ENCODE assay signal across 8 cellular contexts in the genomic region with DNA sequence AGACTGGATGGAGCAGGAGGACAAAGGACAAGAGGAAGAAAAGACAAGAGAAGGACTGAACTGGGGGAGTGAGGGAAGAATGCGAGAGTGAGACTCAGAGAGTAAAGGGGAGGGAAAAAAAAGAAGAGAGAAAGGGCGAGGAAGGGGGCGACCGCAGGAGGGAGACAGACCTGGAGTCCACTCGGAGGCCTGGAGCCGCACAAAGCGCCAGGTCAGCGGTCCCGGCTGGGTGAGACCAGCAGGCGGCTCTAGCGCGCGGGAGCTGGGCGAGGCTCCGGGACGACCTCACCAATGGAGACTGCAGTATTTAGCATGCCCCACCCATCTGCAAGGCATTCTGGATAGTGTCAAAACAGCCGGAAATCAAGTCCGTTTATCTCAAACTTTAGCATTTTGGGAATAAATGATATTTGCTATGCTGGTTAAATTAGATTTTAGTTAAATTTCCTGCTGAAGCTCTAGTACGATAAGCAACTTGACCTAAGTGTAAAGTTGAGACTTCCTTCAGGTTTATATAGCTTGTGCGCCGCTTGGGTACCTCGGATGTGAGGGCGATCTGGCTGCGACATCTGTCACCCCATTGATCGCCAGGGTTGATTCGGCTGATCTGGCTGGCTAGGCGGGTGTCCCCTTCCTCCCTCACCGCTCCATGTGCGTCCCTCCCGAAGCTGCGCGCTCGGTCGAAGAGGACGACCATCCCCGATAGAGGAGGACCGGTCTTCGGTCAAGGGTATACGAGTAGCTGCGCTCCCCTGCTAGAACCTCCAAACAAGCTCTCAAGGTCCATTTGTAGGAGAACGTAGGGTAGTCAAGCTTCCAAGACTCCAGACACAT. TPM values are rescaled to one million over a fixed set of nuclear protein-coding genes. Genes with fewer than 3 reads are reported as not detected.
A peak's percentile ranks its signal among the peaks of the same experiment; 100 is the strongest.
DNase-seq lines count a peak whose midpoint lies in the region; ATAC-seq and TF ChIP-seq lines count a peak whose summit lies in the region.
"Not testable (repeated sequence)": the region's sequence is repeated elsewhere in the genome, so short reads cannot be mapped to it uniquely, and the experiment has no call there.

A gene with protein sequence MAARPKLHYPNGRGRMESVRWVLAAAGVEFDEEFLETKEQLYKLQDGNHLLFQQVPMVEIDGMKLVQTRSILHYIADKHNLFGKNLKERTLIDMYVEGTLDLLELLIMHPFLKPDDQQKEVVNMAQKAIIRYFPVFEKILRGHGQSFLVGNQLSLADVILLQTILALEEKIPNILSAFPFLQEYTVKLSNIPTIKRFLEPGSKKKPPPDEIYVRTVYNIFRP (minus strand): TSS at position 206 of the 834 bp plus-strand sequence. CDS start 1,041 bp downstream, outside the sequence.

- H3K36me3 ChIP-seq in BLaER1 treated with 17β-estradiol and CSF1 and Interleukin-3, amounts not matched to agents 10 nM and 100 nM; left lung: not testable (repeated sequence)

- H3K9me3 ChIP-seq in BLaER1 treated with 17β-estradiol and CSF1 and Interleukin-3, amounts not matched to agents 10 nM and 100 nM (replicated peaks in 1 of 11); left lung: not testable (repeated sequence)

- peak within 1 kb of the TSS; percentile 60 to 81 (median 74) for H3K4me3 ChIP-seq in BLaER1 treated with 17β-estradiol and CSF1 and Interleukin-3, amounts not matched to agents 10 nM and 100 nM
- H3K4me3 ChIP-seq in left lung: peak within 1 kb of the TSS; percentile 54 to 83

- peak; percentile 99 for DNase-seq in NCI-H69 (lab: John Stamatoyannopoulos, UW)
- DNase-seq in activated CD4-positive, alpha-beta T cell treated with anti-CD3 and anti-CD28 coated beads, Interleukin-2, amount 50 U/mL, for 24 hours (ENCODE audit: low read depth in 1 of 2, low spot score in 1 of 2): peak; percentile 67 to 89
- peak; percentile 99 for DNase-seq in dermis blood vessel endothelial cell
- peak; percentile 97 to 99 for DNase-seq in left lung
- peak; percentile 79 to 85 for DNase-seq in stimulated activated CD4-positive, alpha-beta T cell treated with anti-CD3 and anti-CD28 coated beads, Interleukin-2, amount 100 ng/mL, for 48 hours

- intact Hi-C loops in left lung (cut with DNase I): not testable (repeated sequence)

- not testable (repeated sequence) for H4K20me1 ChIP-seq in BLaER1 treated with 17β-estradiol and CSF1 and Interleukin-3, amounts not matched to agents 10 nM and 100 nM

- peaks cover 0 to 15% (median 0%) of the 10 kb centered on the region in 11 experiments; a peak in 6 of 22 replicates for H3K27me3 ChIP-seq in BLaER1 treated with 17β-estradiol and CSF1 and Interleukin-3, amounts not matched to agents 10 nM and 100 nM
- not testable (repeated sequence) for H3K27me3 ChIP-seq in left lung

- peak; percentile 61 to 70 for TF ChIP-seq CTCF in left lung (IDR thresholded peaks at IDR 0.05)

- peak within 1 kb of the TSS; percentile 79 to 94 (median 88) for H3K4me2 ChIP-seq in BLaER1 treated with 17β-estradiol and CSF1 and Interleukin-3, amounts not matched to agents 10 nM and 100 nM

- ATAC-seq in GM19351 (IDR thresholded peaks at IDR 0.05; ENCODE audit: unreplicated experiment): peak; percentile 93
- ATAC-seq in HG03521 (IDR thresholded peaks at IDR 0.05; ENCODE audit: unreplicated experiment): peak; percentile 97
- peak; percentile 98 for ATAC-seq in left lung

- H3K9ac ChIP-seq in BLaER1 treated with 17β-estradiol and CSF1 and Interleukin-3, amounts not matched to agents 10 nM and 100 nM: peak within 1 kb of the TSS; percentile 87 to 97 (median 94)

- peaks cover 9 to 22% (median 15%) of the 10 kb centered on the region in 10 experiments; a peak in 19 of 20 replicates for H3K4me1 ChIP-seq in BLaER1 treated with 17β-estradiol and CSF1 and Interleukin-3, amounts not matched to agents 10 nM and 100 nM
- peaks cover 7 to 17% of the 10 kb centered on the region in 2 donors for H3K4me1 ChIP-seq in left lung

- H3K27ac ChIP-seq in BLaER1 treated with 17β-estradiol and CSF1 and Interleukin-3, amounts not matched to agents 10 nM and 100 nM: peak within 1 kb of the TSS; percentile 93 to 99 (median 95)
- peak within 1 kb of the TSS; percentile 98 to 99 for H3K27ac ChIP-seq in left lung

RNA-seq across cellular contexts. Expression of the gene that starts here (rescaled TPM):
- total RNA-seq in dermis blood vessel endothelial cell (17.7 and 26.1 TPM in 2 replicates), left lung (10 to 100 TPM; 49.1 to 63.0 TPM)

Comparison
In these comparisons a context has a peak if more than half of its experiments do, and no peak if none do; other contexts are left out.
1. Peak in every context shown above with its lines: DNase-seq, ATAC-seq, H3K4me3 ChIP-seq and H3K27ac ChIP-seq.